Comparison of ENCODE assay signal across 1 cellular context in genomic region chr2:78541451-78542267, GRCh38.
TF ChIP-seq lines count a peak whose summit lies in the region.

No MANE protein-coding gene starts in this region.

TF ChIP-seq in HepG2, 621 proteins besides CTCF, POLR2A, EP300 and RAD21 (continued from another document and continues in another):
- no peak for TF ChIP-seq ZBTB49 (CRISPR knock-in tag; IDR thresholded peaks at IDR 0.05; ENCODE audit: borderline replicate concordance)
- TF ChIP-seq ATRX (CRISPR knock-in tag; IDR thresholded peaks at IDR 0.05; ENCODE audit: borderline replicate concordance), result no peak
- TF ChIP-seq, protein P1, sequence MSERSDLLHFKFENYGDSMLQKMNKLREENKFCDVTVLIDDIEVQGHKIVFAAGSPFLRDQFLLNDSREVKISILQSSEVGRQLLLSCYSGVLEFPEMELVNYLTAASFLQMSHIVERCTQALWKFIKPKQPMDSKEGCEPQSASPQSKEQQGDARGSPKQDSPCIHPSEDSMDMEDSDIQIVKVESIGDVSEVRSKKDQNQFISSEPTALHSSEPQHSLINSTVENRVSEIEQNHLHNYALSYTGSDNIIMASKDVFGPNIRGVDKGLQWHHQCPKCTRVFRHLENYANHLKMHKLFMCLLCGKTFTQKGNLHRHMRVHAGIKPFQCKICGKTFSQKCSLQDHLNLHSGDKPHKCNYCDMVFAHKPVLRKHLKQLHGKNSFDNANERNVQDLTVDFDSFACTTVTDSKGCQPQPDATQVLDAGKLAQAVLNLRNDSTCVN (CRISPR knock-in tag; IDR thresholded peaks at IDR 0.05; ENCODE audit: borderline replicate concordance), result peak; percentile 16
- TF ChIP-seq ZNF652 (CRISPR knock-in tag; IDR thresholded peaks at IDR 0.05; ENCODE audit: borderline replicate concordance, low read depth), result no peak
- peak; percentile 65 for TF ChIP-seq ISL2 (CRISPR knock-in tag; IDR thresholded peaks at IDR 0.05)
- 0 out of 2 replicates have a peak, but pooled peaks have one; percentile 44 for TF ChIP-seq ZNF800 (CRISPR knock-in tag; IDR thresholded peaks at IDR 0.05)
- TF ChIP-seq MBD4 (IDR thresholded peaks at IDR 0.05; ENCODE audit: borderline replicate concordance, low read length), result 0 out of 2 replicates have a peak, but pooled peaks have one; percentile 18
- TF ChIP-seq BHLHE40 (IDR thresholded peaks at IDR 0.05; ENCODE audit: low read length), result no peak
- no peak for TF ChIP-seq FOXC1 (CRISPR knock-in tag; IDR thresholded peaks at IDR 0.05; ENCODE audit: borderline replicate concordance)
- no peak for TF ChIP-seq NONO (IDR thresholded peaks at IDR 0.05)
- peak; percentile 91 for TF ChIP-seq NONO (CRISPR knock-in tag; conservative IDR thresholded peaks at IDR 0.05)
- TF ChIP-seq ZNF776 (CRISPR knock-in tag; IDR thresholded peaks at IDR 0.05), result 0 out of 2 replicates have a peak, but pooled peaks have one; percentile 40
- TF ChIP-seq HDAC2 (CRISPR knock-in tag; IDR thresholded peaks at IDR 0.05), result peak; percentile 78
- no peak; the same call in 1 of the 2 replicates for TF ChIP-seq ZNF766 (CRISPR knock-in tag; IDR thresholded peaks at IDR 0.05; ENCODE audit: borderline replicate concordance)
- TF ChIP-seq, protein P2, sequence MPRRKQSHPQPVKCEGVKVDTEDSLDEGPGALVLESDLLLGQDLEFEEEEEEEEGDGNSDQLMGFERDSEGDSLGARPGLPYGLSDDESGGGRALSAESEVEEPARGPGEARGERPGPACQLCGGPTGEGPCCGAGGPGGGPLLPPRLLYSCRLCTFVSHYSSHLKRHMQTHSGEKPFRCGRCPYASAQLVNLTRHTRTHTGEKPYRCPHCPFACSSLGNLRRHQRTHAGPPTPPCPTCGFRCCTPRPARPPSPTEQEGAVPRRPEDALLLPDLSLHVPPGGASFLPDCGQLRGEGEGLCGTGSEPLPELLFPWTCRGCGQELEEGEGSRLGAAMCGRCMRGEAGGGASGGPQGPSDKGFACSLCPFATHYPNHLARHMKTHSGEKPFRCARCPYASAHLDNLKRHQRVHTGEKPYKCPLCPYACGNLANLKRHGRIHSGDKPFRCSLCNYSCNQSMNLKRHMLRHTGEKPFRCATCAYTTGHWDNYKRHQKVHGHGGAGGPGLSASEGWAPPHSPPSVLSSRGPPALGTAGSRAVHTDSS (CRISPR knock-in tag; conservative IDR thresholded peaks at IDR 0.05), result 0 out of 2 replicates have a peak, but pooled peaks have one; percentile 23
- TF ChIP-seq, protein P3, sequence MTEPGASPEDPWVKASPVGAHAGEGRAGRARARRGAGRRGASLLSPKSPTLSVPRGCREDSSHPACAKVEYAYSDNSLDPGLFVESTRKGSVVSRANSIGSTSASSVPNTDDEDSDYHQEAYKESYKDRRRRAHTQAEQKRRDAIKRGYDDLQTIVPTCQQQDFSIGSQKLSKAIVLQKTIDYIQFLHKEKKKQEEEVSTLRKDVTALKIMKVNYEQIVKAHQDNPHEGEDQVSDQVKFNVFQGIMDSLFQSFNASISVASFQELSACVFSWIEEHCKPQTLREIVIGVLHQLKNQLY (CRISPR knock-in tag; IDR thresholded peaks at IDR 0.05), result no peak
- no peak for TF ChIP-seq NBN (conservative IDR thresholded peaks at IDR 0.05)
- no peak for TF ChIP-seq ZNF17 (CRISPR knock-in tag; IDR thresholded peaks at IDR 0.05)
- TF ChIP-seq U2AF2 (IDR thresholded peaks at IDR 0.05; ENCODE audit: low read depth, low read length), result no peak
- TF ChIP-seq MTF1 (CRISPR knock-in tag; IDR thresholded peaks at IDR 0.05), result peak; percentile 65; the same call in 1 of the 2 replicates
- TF ChIP-seq CCDC6 (CRISPR knock-in tag; IDR thresholded peaks at IDR 0.05), result peak; percentile 74; the same call in 1 of the 2 replicates
- TF ChIP-seq CHD4 (IDR thresholded peaks at IDR 0.05; ENCODE audit: borderline replicate concordance, low read length), result no peak
- TF ChIP-seq MAF1 (CRISPR knock-in tag; IDR thresholded peaks at IDR 0.05; ENCODE audit: borderline replicate concordance), result peak; percentile 75; the same call in 1 of the 2 replicates
- no peak for TF ChIP-seq HMG20B (CRISPR knock-in tag; conservative IDR thresholded peaks at IDR 0.05)
- no peak for TF ChIP-seq ZNF737 (CRISPR knock-in tag; IDR thresholded peaks at IDR 0.05; ENCODE audit: borderline replicate concordance)
- TF ChIP-seq FOXO1 (CRISPR knock-in tag; IDR thresholded peaks at IDR 0.05), result peak; percentile 62
- no peak for TF ChIP-seq ZNF484 (CRISPR knock-in tag; IDR thresholded peaks at IDR 0.05; ENCODE audit: borderline replicate concordance, low read depth)
- peak; percentile 66; the same call in 1 of the 2 replicates for TF ChIP-seq DR1 (CRISPR knock-in tag; IDR thresholded peaks at IDR 0.05)
- TF ChIP-seq ZSCAN12 (CRISPR knock-in tag; IDR thresholded peaks at IDR 0.05), result no peak
- TF ChIP-seq CENPX (CRISPR knock-in tag; IDR thresholded peaks at IDR 0.05), result no peak
- TF ChIP-seq KIAA2018 (CRISPR knock-in tag; IDR thresholded peaks at IDR 0.05; ENCODE audit: borderline replicate concordance), result 0 out of 2 replicates have a peak, but pooled peaks have one; percentile 69
- TF ChIP-seq DRAP1 (CRISPR knock-in tag; IDR thresholded peaks at IDR 0.05), result peak; percentile 78
- peak; percentile 89 for TF ChIP-seq KAT8 (CRISPR knock-in tag; IDR thresholded peaks at IDR 0.05)
- TF ChIP-seq, protein P4, sequence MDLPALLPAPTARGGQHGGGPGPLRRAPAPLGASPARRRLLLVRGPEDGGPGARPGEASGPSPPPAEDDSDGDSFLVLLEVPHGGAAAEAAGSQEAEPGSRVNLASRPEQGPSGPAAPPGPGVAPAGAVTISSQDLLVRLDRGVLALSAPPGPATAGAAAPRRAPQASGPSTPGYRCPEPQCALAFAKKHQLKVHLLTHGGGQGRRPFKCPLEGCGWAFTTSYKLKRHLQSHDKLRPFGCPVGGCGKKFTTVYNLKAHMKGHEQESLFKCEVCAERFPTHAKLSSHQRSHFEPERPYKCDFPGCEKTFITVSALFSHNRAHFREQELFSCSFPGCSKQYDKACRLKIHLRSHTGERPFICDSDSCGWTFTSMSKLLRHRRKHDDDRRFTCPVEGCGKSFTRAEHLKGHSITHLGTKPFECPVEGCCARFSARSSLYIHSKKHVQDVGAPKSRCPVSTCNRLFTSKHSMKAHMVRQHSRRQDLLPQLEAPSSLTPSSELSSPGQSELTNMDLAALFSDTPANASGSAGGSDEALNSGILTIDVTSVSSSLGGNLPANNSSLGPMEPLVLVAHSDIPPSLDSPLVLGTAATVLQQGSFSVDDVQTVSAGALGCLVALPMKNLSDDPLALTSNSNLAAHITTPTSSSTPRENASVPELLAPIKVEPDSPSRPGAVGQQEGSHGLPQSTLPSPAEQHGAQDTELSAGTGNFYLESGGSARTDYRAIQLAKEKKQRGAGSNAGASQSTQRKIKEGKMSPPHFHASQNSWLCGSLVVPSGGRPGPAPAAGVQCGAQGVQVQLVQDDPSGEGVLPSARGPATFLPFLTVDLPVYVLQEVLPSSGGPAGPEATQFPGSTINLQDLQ (CRISPR knock-in tag; IDR thresholded peaks at IDR 0.05), result no peak
- 0 out of 2 replicates have a peak, but pooled peaks have one; percentile 19 for TF ChIP-seq THYN1 (CRISPR knock-in tag; IDR thresholded peaks at IDR 0.05; ENCODE audit: borderline replicate concordance, low read depth)
- peak; percentile 71; the same call in 1 of the 2 replicates for TF ChIP-seq ZNF598 (CRISPR knock-in tag; IDR thresholded peaks at IDR 0.05; ENCODE audit: borderline replicate concordance)
- no peak for TF ChIP-seq RFXANK (CRISPR knock-in tag; IDR thresholded peaks at IDR 0.05)
- TF ChIP-seq, protein P5, sequence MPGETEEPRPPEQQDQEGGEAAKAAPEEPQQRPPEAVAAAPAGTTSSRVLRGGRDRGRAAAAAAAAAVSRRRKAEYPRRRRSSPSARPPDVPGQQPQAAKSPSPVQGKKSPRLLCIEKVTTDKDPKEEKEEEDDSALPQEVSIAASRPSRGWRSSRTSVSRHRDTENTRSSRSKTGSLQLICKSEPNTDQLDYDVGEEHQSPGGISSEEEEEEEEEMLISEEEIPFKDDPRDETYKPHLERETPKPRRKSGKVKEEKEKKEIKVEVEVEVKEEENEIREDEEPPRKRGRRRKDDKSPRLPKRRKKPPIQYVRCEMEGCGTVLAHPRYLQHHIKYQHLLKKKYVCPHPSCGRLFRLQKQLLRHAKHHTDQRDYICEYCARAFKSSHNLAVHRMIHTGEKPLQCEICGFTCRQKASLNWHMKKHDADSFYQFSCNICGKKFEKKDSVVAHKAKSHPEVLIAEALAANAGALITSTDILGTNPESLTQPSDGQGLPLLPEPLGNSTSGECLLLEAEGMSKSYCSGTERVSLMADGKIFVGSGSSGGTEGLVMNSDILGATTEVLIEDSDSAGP (CRISPR knock-in tag; IDR thresholded peaks at IDR 0.05; ENCODE audit: borderline replicate concordance), result peak; percentile 78
- TF ChIP-seq MTA1 (CRISPR knock-in tag; IDR thresholded peaks at IDR 0.05; ENCODE audit: borderline replicate concordance), result peak; percentile 57; the same call in 1 of the 2 replicates
- TF ChIP-seq MEF2D (CRISPR knock-in tag; IDR thresholded peaks at IDR 0.05), result peak; percentile 50; the same call in 1 of the 2 replicates
- TF ChIP-seq POGZ (CRISPR knock-in tag; IDR thresholded peaks at IDR 0.05), result peak; percentile 100
